2 cellular contexts compared by ENCODE assay signal in genomic region chr1:2506007-2506860, GRCh38.
TF ChIP-seq lines count a peak whose summit lies in the region.

No MANE protein-coding gene starts in this region.

TF ChIP-seq in GM23338, 12 proteins besides CTCF, POLR2A, EP300 and RAD21:
- TF ChIP-seq STAT1 (IDR thresholded peaks at IDR 0.05; ENCODE audit: unreplicated experiment) (no peak), JUNB (IDR thresholded peaks at IDR 0.05; ENCODE audit: unreplicated experiment) (no peak), ZNF462 (CRISPR knock-in tag; IDR thresholded peaks at IDR 0.05) (no peak), ZNF331 (CRISPR knock-in tag; IDR thresholded peaks at IDR 0.05; ENCODE audit: low read depth) (no peak), ETS1 (IDR thresholded peaks at IDR 0.05) (no peak), REST (IDR thresholded peaks at IDR 0.05; ENCODE audit: unreplicated experiment) (no peak), EZH2 (IDR thresholded peaks at IDR 0.05; ENCODE audit: low read depth, unreplicated experiment) (no peak)

TF ChIP-seq in GM12878, 131 proteins besides CTCF, POLR2A, EP300 and RAD21:
- TF ChIP-seq PBX3 (IDR thresholded peaks at IDR 0.05; ENCODE audit: insufficient replicate concordance, low read depth, low read length), result no peak
- no peak for TF ChIP-seq HCFC1 (IDR thresholded peaks at IDR 0.05; ENCODE audit: low read length)
- no peak for TF ChIP-seq E2F4 (IDR thresholded peaks at IDR 0.05; ENCODE audit: low read depth, low read length)
- TF ChIP-seq RELA (IDR thresholded peaks at IDR 0.05; ENCODE audit: borderline replicate concordance, partially characterized antibody), result no peak
- TF ChIP-seq BRCA1 (IDR thresholded peaks at IDR 0.05; ENCODE audit: low read depth, low read length), result no peak
- TF ChIP-seq TCF7 (IDR thresholded peaks at IDR 0.05; ENCODE audit: borderline replicate concordance), result no peak
- TF ChIP-seq CREB1 (IDR thresholded peaks at IDR 0.05; ENCODE audit: low read depth), result no peak
- no peak for TF ChIP-seq CHD4 (IDR thresholded peaks at IDR 0.05)
- no peak for TF ChIP-seq ZSCAN29 (IDR thresholded peaks at IDR 0.05)
- TF ChIP-seq NFXL1 (IDR thresholded peaks at IDR 0.05; ENCODE audit: borderline replicate concordance), result no peak
- TF ChIP-seq SRF (IDR thresholded peaks at IDR 0.05; ENCODE audit: low read depth in 2 of 2, low read length in 2 of 2), result no peak
- no peak for TF ChIP-seq SUZ12 (IDR thresholded peaks at IDR 0.05; ENCODE audit: unreplicated experiment)
- TF ChIP-seq MYC (IDR thresholded peaks at IDR 0.05; ENCODE audit: insufficient read depth, insufficient read length, insufficient replicate concordance, low read length, severe bottlenecking), result no peak
- no peak for TF ChIP-seq TAF1 (IDR thresholded peaks at IDR 0.05; ENCODE audit: borderline replicate concordance, low read depth, low read length)
- no peak for TF ChIP-seq SREBF1 (IDR thresholded peaks at IDR 0.05; ENCODE audit: low read length)
- TF ChIP-seq NR2F1 (conservative IDR thresholded peaks at IDR 0.05), result no peak
- TF ChIP-seq PML (IDR thresholded peaks at IDR 0.05; ENCODE audit: low read length), result no peak
